In the genomic region with DNA sequence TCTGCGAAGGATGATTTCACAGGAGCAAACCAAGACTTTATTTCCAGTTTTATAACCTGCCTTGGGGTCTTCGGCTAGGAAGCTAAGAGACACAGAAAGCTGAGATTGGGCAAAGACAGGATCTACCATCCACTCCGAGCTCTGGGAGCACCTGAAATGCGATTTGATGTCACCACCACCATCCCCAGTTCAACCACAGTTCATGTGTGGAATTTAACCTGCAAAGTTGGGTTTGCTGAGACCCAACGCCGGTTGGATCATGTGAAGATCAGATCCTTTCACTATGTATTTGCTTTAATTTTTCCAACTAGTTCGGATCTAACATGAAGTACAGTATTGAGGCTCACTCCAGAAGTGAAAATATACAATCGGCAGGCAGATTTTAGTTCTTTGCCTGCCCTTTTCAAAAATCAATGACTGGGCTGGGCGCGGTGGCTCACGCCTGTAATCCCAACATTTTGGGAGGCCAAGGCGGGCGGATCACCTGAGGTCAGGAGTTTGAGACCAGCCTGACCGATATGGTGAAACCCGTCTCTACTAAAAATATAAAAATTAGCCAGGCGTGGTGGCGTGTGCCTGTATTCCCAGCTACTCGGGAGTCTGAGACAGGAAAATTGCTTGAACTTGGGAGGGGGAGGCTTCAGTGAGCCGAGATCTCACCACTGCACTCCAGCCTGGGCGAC, we compare ENCODE assay signal across 10 cellular contexts. TPM values are rescaled to one million over a fixed set of nuclear protein-coding genes. Genes with fewer than 3 reads are reported as not detected.
DNase-seq lines count a peak whose midpoint lies in the region; ATAC-seq, FAIRE-seq and TF ChIP-seq lines count a peak whose summit lies in the region.
"Had no signal": no experiment of that assay in that cellular context is flagged by ENCODE, and none has a peak within 500 bp of the region (broad histone marks: within the 10 kb centered on the region; RNA-seq: fewer than 3 reads in every experiment).

No MANE protein-coding gene starts in this region.

- intact Hi-C loops in left ventricle myocardium inferior (cut with micrococcal nuclease), result no loop called here
- intact Hi-C loops in left ventricle myocardium superior (cut with micrococcal nuclease), result no loop called here
- intact Hi-C loops in upper lobe of right lung (cut with DNase I), result no loop called here
- intact Hi-C loops in adrenal gland (cut with DNase I), result no loop called here

- no peak for ATAC-seq in left ventricle myocardium superior
- ATAC-seq in upper lobe of right lung, result no peak
- no peak for ATAC-seq in GM21515 (IDR thresholded peaks at IDR 0.05; ENCODE audit: unreplicated experiment)

- H3K27ac ChIP-seq in left ventricle myocardium inferior (replicated peaks) (peak overlapping the region; percentile 98), SU-DHL-6 (ENCODE audit: low read depth, low read length) (peak overlapping the region; percentile 99), keratinocyte (ENCODE audit: control insufficient read depth, insufficient read depth, low read length) (peak overlapping the region; percentile 22), upper lobe of right lung (peak overlapping the region; percentile 93), adrenal gland (peak overlapping the region in 1 of 5 donors; percentile 37)

- peaks cover 9% of the 10 kb centered on the region for H3K4me1 Mint-ChIP-seq in endothelial cell (ENCODE audit: unreplicated experiment)

- H3K4me3 ChIP-seq in left ventricle myocardium inferior (peak overlapping the region; percentile 91), SU-DHL-6 (ENCODE audit: insufficient read depth, low read length, poor library complexity, severe bottlenecking) (peak overlapping the region; percentile 55), keratinocyte (ENCODE audit: control insufficient read depth in 2 of 3, extremely low read depth in 1 of 3, insufficient read depth in 2 of 3, low read depth in 1 of 3, low read length in 3 of 3) (peak overlapping the region in 2 of 3 experiments; percentile 73 to 79), upper lobe of right lung (peak overlapping the region; percentile 83), adrenal gland (peak overlapping the region in 1 of 4 donors; percentile 94)

- peaks cover 24% of the 10 kb centered on the region for H3F3A ChIP-seq in SU-DHL-6 (ENCODE audit: insufficient read depth)

- H3K27me3 ChIP-seq in left ventricle myocardium inferior (ENCODE audit: low read depth) (no peaks in the 10 kb centered on the region), SU-DHL-6 (ENCODE audit: low read length) (no peaks in the 10 kb centered on the region), keratinocyte (ENCODE audit: control insufficient read depth, extremely low read depth, insufficient read depth, low read length) (no peaks in the 10 kb centered on the region), upper lobe of right lung (no peaks in the 10 kb centered on the region), adrenal gland (no peaks in the 10 kb centered on the region)

- no peaks in the 10 kb centered on the region for H4K20me1 ChIP-seq in SU-DHL-6 (ENCODE audit: low read depth, low read length)
- no peaks in the 10 kb centered on the region for H4K20me1 ChIP-seq in keratinocyte (ENCODE audit: control insufficient read depth, extremely low read depth, insufficient read depth, low read length)

- H3K4me1 ChIP-seq in left ventricle myocardium inferior (peaks cover 51% of the 10 kb centered on the region), keratinocyte (ENCODE audit: control insufficient read depth, extremely low read depth, insufficient read depth, low read length) (peaks cover 36% of the 10 kb centered on the region), upper lobe of right lung (peaks cover 25% of the 10 kb centered on the region), adrenal gland (replicated peaks in 1 of 2) (peaks cover 0 to 27% of the 10 kb centered on the region in 2 donors)

- TF ChIP-seq CTCF in left ventricle myocardium inferior (IDR thresholded peaks at IDR 0.05; ENCODE audit: borderline replicate concordance) (no peak), SU-DHL-6 (IDR thresholded peaks at IDR 0.05; ENCODE audit: insufficient read depth, low read length, poor library complexity, severe bottlenecking) (no peak), keratinocyte (optimal IDR thresholded peaks at IDR 0.05 in 1 of 3, IDR thresholded peaks at IDR 0.05 in 1 of 3, conservative IDR thresholded peaks at IDR 0.05 in 1 of 3; ENCODE audit: extremely low read depth in 1 of 3, insufficient read depth in 2 of 3, low read length in 3 of 3) (no peak), upper lobe of right lung (IDR thresholded peaks at IDR 0.05) (no peak), adrenal gland (IDR thresholded peaks at IDR 0.05) (no peak), endothelial cell (IDR thresholded peaks at IDR 0.05; ENCODE audit: unreplicated experiment) (no peak)

- no peaks in the 10 kb centered on the region for H3K9me2 ChIP-seq in SU-DHL-6 (replicated peaks; ENCODE audit: insufficient read depth, low read length)

- 89 to 94% (median 93%) methylated on average over 20 of the region's 20 CpGs for WGBS in adrenal gland, 4 donors

- DNase-seq in left ventricle myocardium inferior (no peak), left ventricle myocardium superior (no peak), keratinocyte (ENCODE audit: low read depth, low spot score) (no peak), upper lobe of right lung (no peak), adrenal gland (no peak), endothelial cell (ENCODE audit: low spot score) (no peak)
- DNase-seq: anterior cingulate cortex, NCI-H1694 treated with DMSO at 0.1 percent for 48 hours had no signal

- peaks cover 2% of the 10 kb centered on the region for H3K27me3 Mint-ChIP-seq in endothelial cell (ENCODE audit: unreplicated experiment)

- H3K9me3 ChIP-seq in left ventricle myocardium inferior (replicated peaks), result no peaks in the 10 kb centered on the region
- peaks cover 4% of the 10 kb centered on the region; the same call in 1 of the 2 replicates for H3K9me3 ChIP-seq in SU-DHL-6 (ENCODE audit: insufficient read depth, low read length)
- H3K9me3 ChIP-seq in keratinocyte (ENCODE audit: control insufficient read depth, low read depth, low read length), result no peaks in the 10 kb centered on the region
- H3K9me3 ChIP-seq in upper lobe of right lung, result no peaks in the 10 kb centered on the region
- no peaks in the 10 kb centered on the region for H3K9me3 ChIP-seq in adrenal gland (replicated peaks in 1 of 3)

- no peak for TF ChIP-seq POLR2A in adrenal gland (IDR thresholded peaks at IDR 0.05)

- H3K9me1 ChIP-seq in keratinocyte (ENCODE audit: control insufficient read depth, extremely low read depth, insufficient read depth, low read length), result peaks cover 4% of the 10 kb centered on the region

- H3K9ac ChIP-seq in SU-DHL-6 (ENCODE audit: low read length) (peak overlapping the region; percentile 82), keratinocyte (ENCODE audit: control insufficient read depth, extremely low read depth, insufficient read depth, low read length) (no peak overlapping the region)

- dilution Hi-C loops in keratinocyte (cut with MboI; ENCODE audit: extremely low pct_ligation_motif_present, low sequenced_read_pairs), result no loop called here

- peaks cover 27% of the 10 kb centered on the region for H3K79me2 ChIP-seq in SU-DHL-6 (ENCODE audit: insufficient read depth, low read length)
- H3K79me2 ChIP-seq in keratinocyte (ENCODE audit: control insufficient read depth, insufficient read depth, low read length), result peaks cover 27% of the 10 kb centered on the region

- H3K27ac Mint-ChIP-seq in endothelial cell (ENCODE audit: unreplicated experiment), result no peak overlapping the region

- H2AFZ ChIP-seq in SU-DHL-6 (ENCODE audit: low read depth, low read length, severe bottlenecking) (peak overlapping the region; percentile 33), keratinocyte (ENCODE audit: control insufficient read depth, low read length) (no peak overlapping the region)

- no peaks in the 10 kb centered on the region for H3K9me3 Mint-ChIP-seq in endothelial cell (ENCODE audit: unreplicated experiment)

- H3K36me3 ChIP-seq in left ventricle myocardium inferior (no peaks in the 10 kb centered on the region), SU-DHL-6 (ENCODE audit: low read length) (no peaks in the 10 kb centered on the region), keratinocyte (ENCODE audit: control insufficient read depth in 2 of 2, extremely low read depth in 1 of 2, insufficient read depth in 2 of 2, low read length in 2 of 2) (peaks cover 2 to 12% of the 10 kb centered on the region in 2 experiments), upper lobe of right lung (no peaks in the 10 kb centered on the region), adrenal gland (replicated peaks in 1 of 2) (no peaks in the 10 kb centered on the region)

- peak overlapping the region; percentile 90 for H3K4me2 ChIP-seq in SU-DHL-6 (ENCODE audit: low read depth, low read length, poor library complexity, severe bottlenecking)
- peak overlapping the region; percentile 76 for H3K4me2 ChIP-seq in keratinocyte (ENCODE audit: control insufficient read depth, extremely low read depth, insufficient read depth, low read depth, low read length)

- H3K4me3 Mint-ChIP-seq in endothelial cell (ENCODE audit: unreplicated experiment), result no peak overlapping the region

- no peaks in the 10 kb centered on the region for H3K36me3 Mint-ChIP-seq in endothelial cell (ENCODE audit: low read depth, unreplicated experiment)

- no peak for FAIRE-seq in keratinocyte (lab: Jason Lieb, UNC)

RNA-seq across cellular contexts. Expression of a gene that starts 1.4 kb away (rescaled TPM):
- total RNA-seq in left ventricle myocardium inferior, result 28.6 TPM
- 23.9 TPM for total RNA-seq in left ventricle myocardium superior
- 28.4 to 32.8 TPM (median 32.2 TPM) in 3 replicates for polyA plus RNA-seq in keratinocyte
- polyA plus RNA-seq in keratinocyte (2011; ENCODE audit: low read depth), result 16.8 TPM
- polyA plus RNA-seq in keratinocyte (2011; cell fraction: cytosol; rRNA removed), result 32.0 and 57.2 TPM in 2 replicates
- 41.0 and 60.0 TPM in 2 replicates for polyA plus RNA-seq in keratinocyte (2011; cell fraction: nucleus; rRNA removed)
- polyA plus RNA-seq in keratinocyte (2012; ENCODE audit: low replicate concordance), result 20.5 and 46.5 TPM in 2 replicates
- 33.7 to 96.8 TPM (median 35.7 TPM) in 3 replicates for polyA minus RNA-seq in keratinocyte
- 64.5 TPM for polyA minus RNA-seq in keratinocyte (2011; cell fraction: cytosol; rRNA and poly(A)+ RNA removed)
- polyA minus RNA-seq in keratinocyte (2011; cell fraction: nucleus; rRNA and poly(A)+ RNA removed), result 39.7 and 43.0 TPM in 2 replicates
- 26.7 TPM for total RNA-seq in upper lobe of right lung
- total RNA-seq in adrenal gland, result 10 to 100 TPM; 18.7 to 41.2 (median 27.2) TPM
- 10 to 100 TPM; 23.4 to 46.5 (median 27.3) TPM for polyA plus RNA-seq in adrenal gland
- total RNA-seq in endothelial cell (ENCODE audit: unreplicated experiment), result 9.4 TPM

RNA-seq across cellular contexts. Expression of a gene that starts 39.2 kb away (rescaled TPM):
- total RNA-seq in left ventricle myocardium inferior (54.7 TPM), left ventricle myocardium superior (64.8 TPM), upper lobe of right lung (101 TPM), adrenal gland (100 to 1,000 TPM in 1 of 8 donors, 10 to 100 TPM in 7; 45.3 to 277 (median 75.8) TPM), endothelial cell (ENCODE audit: unreplicated experiment) (72.3 TPM)
- polyA plus RNA-seq in keratinocyte (6.6 to 8.6 TPM (median 8.0 TPM) in 3 replicates), adrenal gland (100 to 1,000 TPM in 2 of 3 donors, 10 to 100 TPM in 1; 14.2 to 104 (median 104) TPM)
- 13.1 TPM for polyA plus RNA-seq in keratinocyte (2011; ENCODE audit: low read depth)
- polyA plus RNA-seq in keratinocyte (2011; cell fraction: cytosol; rRNA removed), result 2.2 and 7.4 TPM in 2 replicates
- 15.3 and 24.0 TPM in 2 replicates for polyA plus RNA-seq in keratinocyte (2011; cell fraction: nucleus; rRNA removed)
- 11.8 and 23.0 TPM in 2 replicates for polyA plus RNA-seq in keratinocyte (2012; ENCODE audit: low replicate concordance)
- 16.9 to 44.7 TPM (median 20.8 TPM) in 3 replicates for polyA minus RNA-seq in keratinocyte
- 23.6 TPM for polyA minus RNA-seq in keratinocyte (2011; cell fraction: cytosol; rRNA and poly(A)+ RNA removed)
- 41.5 and 46.4 TPM in 2 replicates for polyA minus RNA-seq in keratinocyte (2011; cell fraction: nucleus; rRNA and poly(A)+ RNA removed)
